20 cellular contexts compared by ENCODE assay signal in genomic region chr15:98733098-98733497, GRCh38.
DNase-seq lines count a peak whose midpoint lies in the region; ATAC-seq, FAIRE-seq and TF ChIP-seq lines count a peak whose summit lies in the region.
"Had no signal": no experiment of that assay in that cellular context is flagged by ENCODE, and none has a peak within 500 bp of the region (broad histone marks: within the 10 kb centered on the region; RNA-seq: fewer than 3 reads in every experiment).

No MANE protein-coding gene starts in this region.

- H3K4me1 ChIP-seq in HepG2 (ENCODE audit: insufficient read depth, low read length), result peaks cover 98% of the 10 kb centered on the region
- H3K4me1 ChIP-seq in right lobe of liver, result peaks cover 0 to 8% (median 0%) of the 10 kb centered on the region in 4 donors
- H3K4me1 ChIP-seq in iPS-15b (ENCODE audit: control insufficient read depth, insufficient read depth, low read length), result peaks cover 26% of the 10 kb centered on the region
- peaks cover 35 to 43% of the 10 kb centered on the region in 2 experiments for H3K4me1 ChIP-seq in trophoblast cell (ENCODE audit: control insufficient read depth in 1 of 2, insufficient read depth in 2 of 2, low read length in 2 of 2)

- no peak overlapping the region for H4K8ac ChIP-seq in trophoblast cell (ENCODE audit: low read depth, low read length)

- H2AK5ac ChIP-seq in trophoblast cell (ENCODE audit: low read length), result no peak overlapping the region

- no peak overlapping the region for H3K18ac ChIP-seq in trophoblast cell (ENCODE audit: low read length)

- H2BK5ac ChIP-seq in trophoblast cell (ENCODE audit: low read depth, low read length, poor library complexity), result no peak overlapping the region

- BruUV-seq in HepG2 (replicated peaks; lab: Mats Ljungman, UMichigan), result no TSS peak

- H4K91ac ChIP-seq in trophoblast cell (ENCODE audit: low read depth, low read length), result no peak overlapping the region

- peak overlapping the region; percentile 78 for H3K4ac ChIP-seq in trophoblast cell (ENCODE audit: low read depth, low read length)

- peaks cover under 1% of the 10 kb centered on the region for H3K4me1 Mint-ChIP-seq in activated CD4-positive, alpha-beta memory T cell treated with anti-CD3 and anti-CD28 coated beads, Interleukin-2, amount 10 ng/mL, durations not matched to agents 7 days and 5 days

- no peaks in the 10 kb centered on the region for H3K9me3 Mint-ChIP-seq in activated CD4-positive, alpha-beta memory T cell treated with anti-CD3 and anti-CD28 coated beads, Interleukin-2, amount 10 ng/mL, durations not matched to agents 7 days and 5 days
- H3K9me3 Mint-ChIP-seq: CD4-positive, alpha-beta T cell; IgD-negative memory B cell had no signal

- H3K4me2 ChIP-seq in HepG2 (ENCODE audit: low read depth, low read length) (no peak overlapping the region), trophoblast cell (ENCODE audit: low read length) (no peak overlapping the region)

- H3K36me3 Mint-ChIP-seq in activated CD4-positive, alpha-beta memory T cell treated with anti-CD3 and anti-CD28 coated beads, Interleukin-2, amount 10 ng/mL, durations not matched to agents 7 days and 5 days (ENCODE audit: low read depth), result no peaks in the 10 kb centered on the region
- H3K36me3 Mint-ChIP-seq: IgD-negative memory B cell had no signal

- no peak for DNase-seq in HepG2 (ENCODE audit: low spot score)
- no peak for DNase-seq in right lobe of liver
- no peak for DNase-seq in trophoblast cell
- DNase-seq in GF-D8 (lab: John Stamatoyannopoulos, UW), result no peak
- DNase-seq in activated CD4-positive, CD25-positive, alpha-beta regulatory T cell (lab: John Stamatoyannopoulos, UW), result no peak
- DNase-seq in activated CD4-positive, alpha-beta memory T cell treated with anti-CD3 and anti-CD28 coated beads, Interleukin-2, amount 10 ng/mL, durations not matched to agents 7 days and 5 days, result no peak
- DNase-seq: 8988T; Caco-2; CD4-positive, alpha-beta T cell; GM23248 had no signal

- H3K27ac Mint-ChIP-seq in activated CD4-positive, alpha-beta memory T cell treated with anti-CD3 and anti-CD28 coated beads, Interleukin-2, amount 10 ng/mL, durations not matched to agents 7 days and 5 days, result no peak overlapping the region
- H3K27ac Mint-ChIP-seq: B cell; CD4-positive, alpha-beta T cell; IgD-negative memory B cell had no signal

- no peak for FAIRE-seq in HepG2 (lab: Jason Lieb, UNC)
- FAIRE-seq: D721Med, G401.6, GM12892, GM18507, HTR-8/SVneo had no signal

- no peaks in the 10 kb centered on the region for H3K27me3 ChIP-seq in HepG2 (ENCODE audit: control insufficient read depth in 1 of 2, insufficient read depth in 2 of 2, low read length in 2 of 2)
- H3K27me3 ChIP-seq in right lobe of liver, result no peaks in the 10 kb centered on the region
- no peaks in the 10 kb centered on the region for H3K27me3 ChIP-seq in iPS-15b (ENCODE audit: control insufficient read depth, insufficient read depth, low read length)
- H3K27me3 ChIP-seq in trophoblast cell (ENCODE audit: insufficient read depth, low read length), result no peaks in the 10 kb centered on the region

- H3K4me3 ChIP-seq in HepG2 (replicated peaks in 1 of 3; ENCODE audit: insufficient read depth in 1 of 3, low read depth in 2 of 3, low read length in 3 of 3), result no peak overlapping the region
- H3K4me3 ChIP-seq in right lobe of liver, result no peak overlapping the region
- H3K4me3 ChIP-seq in iPS-15b (ENCODE audit: low read depth, low read length), result no peak overlapping the region
- H3K4me3 ChIP-seq in trophoblast cell (ENCODE audit: low read depth, low read length), result no peak overlapping the region
- H3K4me3 ChIP-seq: GM23248, HAP-1 had no signal

- no peak overlapping the region for H3K23ac ChIP-seq in trophoblast cell (ENCODE audit: low read length)

- no peak for TF ChIP-seq EP300 in HepG2 (IDR thresholded peaks at IDR 0.05; ENCODE audit: low read depth in 2 of 2, low read length in 2 of 2)
- TF ChIP-seq EP300 in HepG2 (CRISPR knock-in tag; IDR thresholded peaks at IDR 0.05; ENCODE audit: borderline replicate concordance), result no peak

- no peak overlapping the region for H3K4me3 Mint-ChIP-seq in activated CD4-positive, alpha-beta memory T cell treated with anti-CD3 and anti-CD28 coated beads, Interleukin-2, amount 10 ng/mL, durations not matched to agents 7 days and 5 days
- H3K4me3 Mint-ChIP-seq: B cell; CD4-positive, alpha-beta T cell had no signal

- no peak overlapping the region for H2BK120ac ChIP-seq in trophoblast cell (ENCODE audit: insufficient read depth, low read length, poor library complexity)

- no peaks in the 10 kb centered on the region; a peak in 3 of 5 replicates for H3K36me3 ChIP-seq in HepG2 (replicated peaks in 1 of 2; ENCODE audit: control insufficient read depth in 1 of 2, insufficient read depth in 2 of 2, low read length in 2 of 2)
- no peaks in the 10 kb centered on the region for H3K36me3 ChIP-seq in right lobe of liver
- no peaks in the 10 kb centered on the region for H3K36me3 ChIP-seq in iPS-15b (ENCODE audit: control insufficient read depth, insufficient read depth, low read length)
- peaks cover 0 to 2% of the 10 kb centered on the region in 2 experiments for H3K36me3 ChIP-seq in trophoblast cell (ENCODE audit: control insufficient read depth in 1 of 2, insufficient read depth in 2 of 2, low read length in 2 of 2)
- H3K36me3 ChIP-seq: HAP-1 had no signal

- CTCF ChIA-PET in HepG2 (lab: Yijun Ruan, JAX; ENCODE audit: low intra/inter-chr PET ratio, low total read pairs), result no interaction called here
- CTCF ChIA-PET in activated CD4-positive, alpha-beta memory T cell treated with anti-CD3 and anti-CD28 coated beads, Interleukin-2, amount 10 ng/mL, durations not matched to agents 7 days and 5 days (lab: Charles Lee), result no interaction called here

- TF ChIP-seq POLR2A in HepG2 (IDR thresholded peaks at IDR 0.05; ENCODE audit: insufficient read depth in 1 of 2, low read depth in 2 of 2, low read length in 2 of 2) (no peak), right lobe of liver (IDR thresholded peaks at IDR 0.05) (no peak)

- no peaks in the 10 kb centered on the region for H3K9me3 ChIP-seq in HepG2 (ENCODE audit: low read length)
- no peaks in the 10 kb centered on the region for H3K9me3 ChIP-seq in right lobe of liver
- no peaks in the 10 kb centered on the region for H3K9me3 ChIP-seq in iPS-15b (ENCODE audit: control insufficient read depth, insufficient read depth, low read length)
- no peaks in the 10 kb centered on the region for H3K9me3 ChIP-seq in trophoblast cell (ENCODE audit: insufficient read depth, low read depth, low read length)
- H3K9me3 ChIP-seq: Caco-2, HAP-1 had no signal

- H3K27me3 Mint-ChIP-seq in activated CD4-positive, alpha-beta memory T cell treated with anti-CD3 and anti-CD28 coated beads, Interleukin-2, amount 10 ng/mL, durations not matched to agents 7 days and 5 days, result no peaks in the 10 kb centered on the region
- H3K27me3 Mint-ChIP-seq: B cell; CD4-positive, alpha-beta T cell had no signal

- no peak for TF ChIP-seq RAD21 in HepG2 (CRISPR knock-in tag; IDR thresholded peaks at IDR 0.05)

- H3K27ac ChIP-seq in HepG2 (ENCODE audit: extremely low read length, insufficient read depth, low read length), result no peak overlapping the region
- H3K27ac ChIP-seq in right lobe of liver, result no peak overlapping the region
- no peak overlapping the region for H3K27ac ChIP-seq in trophoblast cell (ENCODE audit: low read depth, low read length)
- H3K27ac ChIP-seq: C4-2B, GM23248 had no signal

- no peak overlapping the region for H3K14ac ChIP-seq in trophoblast cell (ENCODE audit: low read length)

- peaks cover 27% of the 10 kb centered on the region for H3K79me1 ChIP-seq in trophoblast cell (ENCODE audit: low read length)

- no peak overlapping the region for H4K12ac ChIP-seq in trophoblast cell (ENCODE audit: low read depth, low read length)

- ATAC-seq in HepG2 (no peak), right lobe of liver (no peak)

- POLR2A ChIA-PET in HepG2 (lab: Yijun Ruan, JAX), result interaction anchor here (1.0 to 1.2 kb wide), 2 partner anchors 9 to 62 kb away, joined by 3 to 4 read pairs; no protein-coding TSS in a partner anchor
- POLR2A ChIA-PET in activated CD4-positive, alpha-beta memory T cell treated with anti-CD3 and anti-CD28 coated beads, Interleukin-2, amount 10 ng/mL, durations not matched to agents 7 days and 5 days (lab: Charles Lee), result no interaction called here

- no peak overlapping the region for H2BK12ac ChIP-seq in trophoblast cell (ENCODE audit: low read length)

- H3K9ac ChIP-seq in HepG2 (ENCODE audit: insufficient read depth, low read depth, low read length) (no peak overlapping the region), iPS-15b (ENCODE audit: low read depth, low read length) (peak overlapping the region; percentile 16), trophoblast cell (ENCODE audit: low read length) (no peak overlapping the region)
- H3K9ac ChIP-seq: GM23248 had no signal

- H2AFZ ChIP-seq in HepG2 (ENCODE audit: low read length), result no peak overlapping the region
- no peak overlapping the region for H2AFZ ChIP-seq in trophoblast cell (ENCODE audit: insufficient read depth, low read length, poor library complexity)
- H2AFZ ChIP-seq: GM23248 had no signal

- intact Hi-C loops in HepG2 (cut with micrococcal nuclease; ENCODE audit: unreplicated experiment), result no loop called here
- intact Hi-C loops in right lobe of liver (cut with DNase I), result no loop called here

- peaks cover 99% of the 10 kb centered on the region for H3K79me2 ChIP-seq in HepG2 (ENCODE audit: insufficient read depth, low read length)
- H3K79me2 ChIP-seq in trophoblast cell (ENCODE audit: control insufficient read depth, insufficient read depth, low read length, poor library complexity), result peaks cover 39% of the 10 kb centered on the region

- H4K20me1 ChIP-seq in HepG2 (ENCODE audit: insufficient read depth, low read length), result peaks cover 63% of the 10 kb centered on the region

- 94% methylated on average over 4 of the region's 5 CpGs for WGBS in HepG2 (ENCODE audit: low lambda C conversion rate)
- WGBS in right lobe of liver (ENCODE audit: insufficient coverage, low coverage, low lambda C conversion rate, missing lambda C conversion rate), result 87% methylated on average over 4 of the region's 5 CpGs
- no CpG with 5 or more reads among the region's 5 CpGs for WGBS in trophoblast cell (ENCODE audit: extremely low coverage, insufficient coverage, insufficient read length)

- no peak for TF ChIP-seq CTCF in HepG2 (CRISPR knock-in tag; IDR thresholded peaks at IDR 0.05)
- TF ChIP-seq CTCF in right lobe of liver (IDR thresholded peaks at IDR 0.05), result no peak

- in situ Hi-C loops in HepG2 (cut with HindIII; ENCODE audit: extremely low pct_ligation_motif_present, low pct_unique_long_range_greater_than_20kb), result no loop called here
